ENCODE assay signal across 13 cellular contexts in the genomic region with DNA sequence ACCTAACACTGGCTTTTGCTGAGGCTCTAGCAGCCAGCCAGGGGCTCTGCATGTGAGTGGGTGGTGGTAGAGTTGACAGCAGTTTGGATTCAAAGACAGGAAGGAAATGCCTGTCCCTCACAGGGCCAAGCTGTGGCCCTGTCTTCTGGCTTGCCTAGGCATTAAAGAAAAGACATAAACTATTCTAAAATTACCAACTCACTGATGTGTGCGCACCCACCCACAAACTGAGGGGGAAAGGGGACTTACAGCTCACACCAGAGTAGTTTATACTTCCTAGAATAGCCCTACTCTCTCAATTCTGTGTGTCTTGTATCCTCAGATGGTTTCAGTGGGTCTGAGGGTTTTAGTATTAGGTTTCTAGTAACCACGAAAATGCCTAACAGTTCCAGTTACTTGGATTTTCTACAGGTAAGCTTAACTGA. TPM values are rescaled to one million over a fixed set of nuclear protein-coding genes. Genes with fewer than 3 reads are reported as not detected.
DNase-seq lines count a peak whose midpoint lies in the region; ATAC-seq and TF ChIP-seq lines count a peak whose summit lies in the region.
"Had no signal": no experiment of that assay in that cellular context is flagged by ENCODE, and none has a peak within 500 bp of the region (broad histone marks: within the 10 kb centered on the region; RNA-seq: fewer than 3 reads in every experiment).

No MANE protein-coding gene starts in this region.

- H3K27ac Mint-ChIP-seq in activated CD8-positive, alpha-beta T cell treated with anti-CD3 and anti-CD28 coated beads for 36 hours: peak overlapping the region; percentile 93

- peak; percentile 73 for ATAC-seq in GM18508 (IDR thresholded peaks at IDR 0.05; ENCODE audit: insufficient read depth, unreplicated experiment)
- peak; percentile 40 for ATAC-seq in GM19468 (IDR thresholded peaks at IDR 0.05; ENCODE audit: extremely low read depth, unreplicated experiment)
- peak; percentile 43 for ATAC-seq in HG03060 (IDR thresholded peaks at IDR 0.05; ENCODE audit: low read depth, unreplicated experiment)
- ATAC-seq in activated CD8-positive, alpha-beta T cell treated with anti-CD3 and anti-CD28 coated beads for 36 hours: peak; percentile 67
- ATAC-seq in omental fat pad (ENCODE audit: low FRiP score): no peak
- ATAC-seq: effector memory CD8-positive, alpha-beta T cell had no signal

- no peaks in the 10 kb centered on the region for H3K27me3 Mint-ChIP-seq in activated CD8-positive, alpha-beta T cell treated with anti-CD3 and anti-CD28 coated beads for 36 hours
- H3K27me3 Mint-ChIP-seq: effector memory CD8-positive, alpha-beta T cell had no signal

- peaks cover 83% of the 10 kb centered on the region for H3K4me1 Mint-ChIP-seq in activated CD8-positive, alpha-beta T cell treated with anti-CD3 and anti-CD28 coated beads for 36 hours (ENCODE audit: low read depth)

- POLR2A ChIA-PET in activated CD8-positive, alpha-beta T cell treated with anti-CD3 and anti-CD28 coated beads for 36 hours (lab: Charles Lee): interaction anchor here (0.7 to 10.6 kb wide), 11 partner anchors 8 to 161 kb away, joined by 3 to 102 read pairs (median 3); a partner anchor contains a TSS

- intact Hi-C loops in activated CD8-positive, alpha-beta T cell treated with anti-CD3 and anti-CD28 coated beads for 36 hours (cut with micrococcal nuclease): loop anchor here (5.0 kb wide), 2 partner anchors 48 to 112 kb away; no protein-coding TSS in a partner anchor

- peaks cover 51% of the 10 kb centered on the region for H3K36me3 Mint-ChIP-seq in activated CD8-positive, alpha-beta T cell treated with anti-CD3 and anti-CD28 coated beads for 36 hours (ENCODE audit: low read depth)

- DNase-seq in activated CD8-positive, alpha-beta T cell treated with anti-CD3 and anti-CD28 coated beads for 36 hours: peak; percentile 85
- DNase-seq in D341Med (ENCODE audit: low spot score): no peak
- no peak for DNase-seq in NCI-H1417 treated with DMSO at 0.1 percent for 48 hours (lab: John Stamatoyannopoulos, UW)
- no peak for DNase-seq in HK-2 (ENCODE audit: unreplicated experiment)
- no peak for DNase-seq in omental fat pad (ENCODE audit: low spot score)
- DNase-seq: DMS79; effector memory CD8-positive, alpha-beta T cell; SK-N-SH; stimulated activated CD4-positive, alpha-beta T cell treated with anti-CD3 and anti-CD28 coated beads, Interleukin-4, amount 100 ng/mL, for 4 hours had no signal

- H3K9me3 Mint-ChIP-seq in activated CD8-positive, alpha-beta T cell treated with anti-CD3 and anti-CD28 coated beads for 36 hours: no peaks in the 10 kb centered on the region
- H3K9me3 Mint-ChIP-seq: effector memory CD8-positive, alpha-beta T cell had no signal

- TF ChIP-seq CTCF in activated CD8-positive, alpha-beta T cell treated with anti-CD3 and anti-CD28 coated beads for 36 hours (IDR thresholded peaks at IDR 0.05): no peak
- TF ChIP-seq CTCF in omental fat pad (IDR thresholded peaks at IDR 0.05): no peak

- no peak overlapping the region for H3K4me3 Mint-ChIP-seq in activated CD8-positive, alpha-beta T cell treated with anti-CD3 and anti-CD28 coated beads for 36 hours
- H3K4me3 Mint-ChIP-seq: effector memory CD8-positive, alpha-beta T cell had no signal

- CTCF ChIA-PET in activated CD8-positive, alpha-beta T cell treated with anti-CD3 and anti-CD28 coated beads for 36 hours (lab: Charles Lee): interaction anchor here (0.8 to 6.4 kb wide), 7 partner anchors 8 to 253 kb away, joined by 3 to 41 read pairs (median 4); no protein-coding TSS in a partner anchor

RNA-seq across cellular contexts. Expression of a gene that starts 18.3 kb away (rescaled TPM):
- 1 to 10 TPM; 4.8 to 6.5 TPM for total RNA-seq in activated CD8-positive, alpha-beta T cell treated with anti-CD3 and anti-CD28 coated beads for 36 hours
- total RNA-seq in omental fat pad: 1 to 10 TPM in 1 of 4 donors, under 1 TPM in 1, not detected in 2; 0.24 to 1.1 TPM
- total RNA-seq: urinary bladder had no signal

RNA-seq across cellular contexts. Expression of a gene that starts 34.1 kb away (rescaled TPM):
- total RNA-seq in activated CD8-positive, alpha-beta T cell treated with anti-CD3 and anti-CD28 coated beads for 36 hours: 1 to 10 TPM in 1 of 2 experiments, under 1 TPM in 1; 0.72 to 1.4 TPM
- total RNA-seq in omental fat pad: not detected
- total RNA-seq: urinary bladder had no signal
